ENCODE assay signal across 34 cellular contexts in genomic region chr19:17617807-17618192, GRCh38.
"Had no signal": no experiment of that assay in that cellular context is flagged by ENCODE, and none has a peak within 500 bp of the region (broad histone marks: within the 10 kb centered on the region; RNA-seq: fewer than 3 reads in every experiment).

No MANE protein-coding gene starts in this region.

- H3K9me3 ChIP-seq: Peyer's patch had no signal

- H3K27ac ChIP-seq: cardiac muscle cell, KMS-11, Peyer's patch, SJSA1, VCaP had no signal

- H3K9ac ChIP-seq: KMS-11 had no signal

- H3K27ac Mint-ChIP-seq: activated CD4-positive, alpha-beta memory T cell treated with anti-CD3 and anti-CD28 coated beads, Interleukin-2, amount 10 ng/mL, durations not matched to agents 7 days and 5 days; activated naive CD8-positive, alpha-beta T cell treated with anti-CD3 and anti-CD28 coated beads for 36 hours; activated T-cell treated with anti-CD3 and anti-CD28 coated beads, Interleukin-2, amount 50 U/mL, for 72 hours; activated T-helper 17 cell treated with anti-CD3 and anti-CD28 coated beads, Interleukin-2, amount 50 U/mL, for 72 hours had no signal

- H3K36me3 ChIP-seq: cardiac muscle cell, Peyer's patch, SJSA1 had no signal

- ATAC-seq: activated T-cell treated with anti-CD3 and anti-CD28 coated beads, Interleukin-2, amount 50 U/mL, for 72 hours; activated T-helper 17 cell treated with anti-CD3 and anti-CD28 coated beads, Interleukin-2, amount 50 U/mL, for 72 hours; PC-3 had no signal

- H3K9me3 Mint-ChIP-seq: activated CD4-positive, alpha-beta memory T cell treated with anti-CD3 and anti-CD28 coated beads, Interleukin-2, amount 10 ng/mL, durations not matched to agents 7 days and 5 days; activated T-helper 17 cell treated with anti-CD3 and anti-CD28 coated beads, Interleukin-2, amount 50 U/mL, for 72 hours had no signal

- H3K4me1 ChIP-seq: Peyer's patch, SJSA1 had no signal

- H3K4me2 ChIP-seq: KMS-11 had no signal

- H3K36me3 Mint-ChIP-seq: activated naive CD8-positive, alpha-beta T cell treated with anti-CD3 and anti-CD28 coated beads for 36 hours had no signal

- H3K4me1 Mint-ChIP-seq: activated T-helper 17 cell treated with anti-CD3 and anti-CD28 coated beads, Interleukin-2, amount 50 U/mL, for 72 hours had no signal

- H3K4me3 Mint-ChIP-seq: activated CD4-positive, alpha-beta memory T cell treated with anti-CD3 and anti-CD28 coated beads, Interleukin-2, amount 10 ng/mL, durations not matched to agents 7 days and 5 days; activated naive CD8-positive, alpha-beta T cell treated with anti-CD3 and anti-CD28 coated beads for 36 hours; activated T-helper 17 cell treated with anti-CD3 and anti-CD28 coated beads, Interleukin-2, amount 50 U/mL, for 72 hours had no signal

- H3K27me3 ChIP-seq: cardiac muscle cell, Peyer's patch, SJSA1 had no signal

- H3K4me3 ChIP-seq: cardiac muscle cell, Peyer's patch, SJSA1 had no signal

- DNase-seq: activated CD4-positive, alpha-beta memory T cell treated with anti-CD3 and anti-CD28 coated beads, Interleukin-2, amount 10 ng/mL, durations not matched to agents 7 days and 5 days; activated CD4-positive, alpha-beta T cell treated with anti-CD3 and anti-CD28 coated beads for 1 hour; activated CD4-positive, CD25-positive, alpha-beta regulatory T cell; activated naive CD4-positive, alpha-beta T cell; activated naive CD4-positive, alpha-beta T cell treated with anti-CD3 and anti-CD28 coated beads, Interleukin-2, amount 50 U/mL, for 16 hours; activated naive CD8-positive, alpha-beta T cell treated with anti-CD3 and anti-CD28 coated beads for 36 hours; activated T-cell treated with anti-CD3 and anti-CD28 coated beads, Interleukin-2, amount 50 U/mL, for 1 hour; amniotic stem cell; aorta; MM.1S; MV-4-11; NCI-H1092; NCI-H1436 treated with DMSO at 0.1 percent for 48 hours; NCI-H187; NCI-H2029 treated with DMSO at 0.1 percent for 48 hours; NCI-H2107; NCI-H2171; NCI-H510A; NCI-H526; NCI-H748 treated with DMSO at 0.1 percent for 48 hours; NK-92 treated with Interleukin-12 subunit alpha and Interleukin-12 subunit beta, amount 100 ng/mL, for 24 hours; PC-3; Peyer's patch; SHP77 treated with DMSO at 0.1 percent for 48 hours; SW 1271; T-helper 1 cell; T-helper 2 cell; T-helper 9 cell had no signal
